ENCODE assay signal across 9 cellular contexts in genomic region chr10:73774637-73775036, GRCh38. TPM values are rescaled to one million over a fixed set of nuclear protein-coding genes. Genes with fewer than 3 reads are reported as not detected.
DNase-seq lines count a peak whose midpoint lies in the region; ATAC-seq, FAIRE-seq and TF ChIP-seq lines count a peak whose summit lies in the region.
"Had no signal": no experiment of that assay in that cellular context is flagged by ENCODE, and none has a peak within 500 bp of the region (broad histone marks: within the 10 kb centered on the region; RNA-seq: fewer than 3 reads in every experiment).

No MANE protein-coding gene starts in this region.

- H2AFZ ChIP-seq in HepG2 (ENCODE audit: low read length): no peak overlapping the region

- CTCF ChIA-PET in activated CD4-positive, alpha-beta memory T cell treated with anti-CD3 and anti-CD28 coated beads for 36 hours (lab: Charles Lee): interaction anchor here (1.7 to 2.3 kb wide), 2 partner anchors 11 to 105 kb away, joined by 6 read pairs; partner anchors contain the start of gene ZSWIM8
- CTCF ChIA-PET in HepG2 (lab: Yijun Ruan, JAX; ENCODE audit: low intra/inter-chr PET ratio, low total read pairs): no interaction called here

- DNase-seq in AG10803 (ENCODE audit: low read depth) (peak; percentile 32), GM20000 (ENCODE audit: low spot score) (peak; percentile 40), HepG2 (ENCODE audit: low spot score) (peak; percentile 18), gastrocnemius medialis (no peak), NCI-H446 treated with DMSO at 0.1 percent for 48 hours (lab: John Stamatoyannopoulos, UW) (no peak)
- DNase-seq in activated CD4-positive, alpha-beta memory T cell treated with anti-CD3 and anti-CD28 coated beads for 36 hours: no peak

- peak overlapping the region; percentile 95 for H3K4me2 ChIP-seq in HepG2 (ENCODE audit: low read depth, low read length)

- H3K4me1 ChIP-seq in HepG2 (ENCODE audit: insufficient read depth, low read length) (peaks cover 25% of the 10 kb centered on the region), gastrocnemius medialis (peaks cover 29 to 33% of the 10 kb centered on the region in 2 donors)

- H3K36me3 ChIP-seq in HepG2 (replicated peaks in 1 of 2; ENCODE audit: control insufficient read depth in 1 of 2, insufficient read depth in 2 of 2, low read length in 2 of 2) (peaks cover 10 to 29% of the 10 kb centered on the region in 2 experiments), gastrocnemius medialis (peaks cover 0 to 42% of the 10 kb centered on the region in 2 donors)

- intact Hi-C loops in activated CD4-positive, alpha-beta memory T cell treated with anti-CD3 and anti-CD28 coated beads for 36 hours (cut with micrococcal nuclease): loop anchor here (10.0 kb wide), 1 partner anchor 150 kb away; no protein-coding TSS in a partner anchor
- intact Hi-C loops in HepG2 (cut with micrococcal nuclease; ENCODE audit: unreplicated experiment) (loop anchor here (5.0 kb wide), 1 partner anchor 103 kb away; no protein-coding TSS in a partner anchor), gastrocnemius medialis (cut with DNase I; ENCODE audit: low total_unique reads) (no loop called here)

- TF ChIP-seq EP300 in HepG2 (IDR thresholded peaks at IDR 0.05; ENCODE audit: low read depth in 2 of 2, low read length in 2 of 2) (no peak), HepG2 (CRISPR knock-in tag; IDR thresholded peaks at IDR 0.05; ENCODE audit: borderline replicate concordance) (no peak)

- H3K9ac ChIP-seq in HepG2 (ENCODE audit: insufficient read depth, low read depth, low read length): peak overlapping the region; percentile 80

- no peaks in the 10 kb centered on the region for H3K9me3 ChIP-seq in HepG2 (ENCODE audit: low read length)
- no peaks in the 10 kb centered on the region for H3K9me3 ChIP-seq in gastrocnemius medialis

- POLR2A ChIA-PET in activated CD4-positive, alpha-beta memory T cell treated with anti-CD3 and anti-CD28 coated beads for 36 hours (lab: Charles Lee): interaction anchor here (4.2 kb wide), 1 partner anchor 30 kb away, joined by 44 read pairs; the partner anchor contains the start of gene SEC24C
- POLR2A ChIA-PET in HepG2 (lab: Yijun Ruan, JAX): no interaction called here

- peak; percentile 33 for TF ChIP-seq CTCF in AG10803 (conservative IDR thresholded peaks at IDR 0.05; ENCODE audit: low read length)
- no peak for TF ChIP-seq CTCF in GM20000 (IDR thresholded peaks at IDR 0.05; ENCODE audit: extremely low read depth, missing control alignments)
- TF ChIP-seq CTCF in HepG2 (CRISPR knock-in tag; IDR thresholded peaks at IDR 0.05): peak; percentile 51
- TF ChIP-seq CTCF in gastrocnemius medialis (IDR thresholded peaks at IDR 0.05 in 4 of 5, conservative IDR thresholded peaks at IDR 0.05 in 1 of 5): no peak

- no peak for FAIRE-seq in HepG2 (lab: Jason Lieb, UNC)
- FAIRE-seq: frontal cortex had no signal

- no peak for TF ChIP-seq RAD21 in HepG2 (CRISPR knock-in tag; IDR thresholded peaks at IDR 0.05)

- in situ Hi-C loops in HepG2 (cut with HindIII; ENCODE audit: extremely low pct_ligation_motif_present, low pct_unique_long_range_greater_than_20kb) (no loop called here), gastrocnemius medialis (cut with MboI; ENCODE audit: low sequenced_read_pairs in 4 of 4) (loop anchor here in 1 of 4 donors (25.0 kb wide), 1 partner anchor 237 kb away; no protein-coding TSS in a partner anchor)

- peaks cover 44% of the 10 kb centered on the region for H3K4me1 Mint-ChIP-seq in activated CD4-positive, alpha-beta memory T cell treated with anti-CD3 and anti-CD28 coated beads for 36 hours (ENCODE audit: low read depth)

- peaks cover 34% of the 10 kb centered on the region for H3K36me3 Mint-ChIP-seq in activated CD4-positive, alpha-beta memory T cell treated with anti-CD3 and anti-CD28 coated beads for 36 hours

- H3K9me3 Mint-ChIP-seq in activated CD4-positive, alpha-beta memory T cell treated with anti-CD3 and anti-CD28 coated beads for 36 hours: no peaks in the 10 kb centered on the region

- peaks cover 7% of the 10 kb centered on the region; the same call in 1 of the 2 replicates for H4K20me1 ChIP-seq in HepG2 (ENCODE audit: insufficient read depth, low read length)

- no peaks in the 10 kb centered on the region for H3K27me3 Mint-ChIP-seq in activated CD4-positive, alpha-beta memory T cell treated with anti-CD3 and anti-CD28 coated beads for 36 hours

- H3K4me3 ChIP-seq in AG10803 (ENCODE audit: low read length) (peak overlapping the region; percentile 88), HepG2 (replicated peaks in 1 of 3; ENCODE audit: insufficient read depth in 1 of 3, low read depth in 2 of 3, low read length in 3 of 3) (peak overlapping the region; percentile 68 to 84 (median 77)), gastrocnemius medialis (peak overlapping the region in 1 of 4 donors; percentile 98)

- H3K4me3 Mint-ChIP-seq in activated CD4-positive, alpha-beta memory T cell treated with anti-CD3 and anti-CD28 coated beads for 36 hours: peak overlapping the region; percentile 95

- BruUV-seq in HepG2 (replicated peaks; lab: Mats Ljungman, UMichigan): no TSS peak

- TF ChIP-seq POLR2A in HepG2 (IDR thresholded peaks at IDR 0.05; ENCODE audit: insufficient read depth in 1 of 2, low read depth in 2 of 2, low read length in 2 of 2): no peak
- no peak for TF ChIP-seq POLR2A in gastrocnemius medialis (IDR thresholded peaks at IDR 0.05)

- H3K27me3 ChIP-seq in HepG2 (ENCODE audit: control insufficient read depth in 1 of 2, insufficient read depth in 2 of 2, low read length in 2 of 2) (no peaks in the 10 kb centered on the region; a peak in 1 of 5 replicates), gastrocnemius medialis (no peaks in the 10 kb centered on the region)

- ATAC-seq in HepG2 (0 out of 3 replicates have a peak, but pooled peaks have one; percentile 5), gastrocnemius medialis (no peak), HG02678 (IDR thresholded peaks at IDR 0.05; ENCODE audit: unreplicated experiment) (no peak), GM21528 (IDR thresholded peaks at IDR 0.05; ENCODE audit: low FRiP score, unreplicated experiment) (no peak)

- 50% methylated on average over 5 of the region's 5 CpGs for WGBS in HepG2 (ENCODE audit: low lambda C conversion rate)

- peaks cover 39% of the 10 kb centered on the region for H3K79me2 ChIP-seq in HepG2 (ENCODE audit: insufficient read depth, low read length)

- no peak overlapping the region for H3K27ac ChIP-seq in HepG2 (ENCODE audit: extremely low read length, insufficient read depth, low read length)
- peak overlapping the region in 2 of 4 donors; percentile 94 to 99 for H3K27ac ChIP-seq in gastrocnemius medialis

- H3K27ac Mint-ChIP-seq in activated CD4-positive, alpha-beta memory T cell treated with anti-CD3 and anti-CD28 coated beads for 36 hours: peak overlapping the region; percentile 4

RNA-seq across cellular contexts. Expression of gene CHCHD1, which starts 7.2 kb away (rescaled TPM):
- 10 to 100 TPM; 35.3 to 37.6 TPM for total RNA-seq in activated CD4-positive, alpha-beta memory T cell treated with anti-CD3 and anti-CD28 coated beads for 36 hours
- total RNA-seq in HepG2 (2016; rRNA removed; fragmentation: Illumina TruSeq; extraction: Trizol) (71.2 and 91.7 TPM in 2 replicates), gastrocnemius medialis (10 to 100 TPM; 25.3 to 41.8 (median 32.7) TPM)
- 16.2 and 16.7 TPM in 2 replicates for total RNA-seq in HepG2 (2016; cell fraction: cytosol; rRNA removed; fragmentation: Illumina TruSeq; extraction: Trizol; ENCODE audit: low read depth)
- total RNA-seq in HepG2 (2016; cell fraction: insoluble cytoplasmic fraction; rRNA removed; fragmentation: Illumina TruSeq; extraction: Trizol): 69.8 and 94.8 TPM in 2 replicates
- total RNA-seq in HepG2 (2016; cell fraction: membrane; rRNA removed; fragmentation: Illumina TruSeq; extraction: Trizol): 32.5 and 34.2 TPM in 2 replicates
- total RNA-seq in HepG2 (2016; cell fraction: nucleus; rRNA removed; fragmentation: Illumina TruSeq; extraction: Trizol): 30.4 and 32.6 TPM in 2 replicates
- polyA plus RNA-seq in HepG2 (2011; rRNA removed): 30.6 and 36.9 TPM in 2 replicates
- polyA plus RNA-seq in HepG2 (2011; cell fraction: cytosol; rRNA removed): 35.1 and 36.6 TPM in 2 replicates
- 8.8 and 9.9 TPM in 2 replicates for polyA plus RNA-seq in HepG2 (2011; cell fraction: nucleus; rRNA removed)
- 40.1 and 41.3 TPM in 2 replicates for polyA plus RNA-seq in HepG2 (2012)
- 16.6 and 17.9 TPM in 2 replicates for polyA plus RNA-seq in HepG2 (2016; cell fraction: cytosol; fragmentation: Illumina TruSeq; extraction: Trizol; ENCODE audit: low read depth)
- polyA plus RNA-seq in HepG2 (2016; cell fraction: insoluble cytoplasmic fraction; fragmentation: Illumina TruSeq; extraction: Trizol; ENCODE audit: low read depth): 90.2 and 95.1 TPM in 2 replicates
- 27.2 and 27.4 TPM in 2 replicates for polyA plus RNA-seq in HepG2 (2016; cell fraction: membrane; fragmentation: Illumina TruSeq; extraction: Trizol; ENCODE audit: low read depth)
- 45.9 and 52.1 TPM in 2 replicates for polyA plus RNA-seq in HepG2 (2016; cell fraction: nucleus; fragmentation: Illumina TruSeq; extraction: Trizol; ENCODE audit: insufficient read depth, low read depth)
- 5.0 and 8.3 TPM in 2 replicates for polyA minus RNA-seq in HepG2 (2011; rRNA and poly(A)+ RNA removed; ENCODE audit: low replicate concordance)
- polyA minus RNA-seq in HepG2 (2011; cell fraction: cytosol; rRNA and poly(A)+ RNA removed): 5.5 TPM in 2 replicates
- 7.7 and 9.1 TPM in 2 replicates for polyA minus RNA-seq in HepG2 (2011; cell fraction: nucleus; rRNA and poly(A)+ RNA removed)

RNA-seq across cellular contexts. Expression of gene ZSWIM8, which starts 10.8 kb away (rescaled TPM):
- total RNA-seq in activated CD4-positive, alpha-beta memory T cell treated with anti-CD3 and anti-CD28 coated beads for 36 hours: 10 to 100 TPM; 45.1 to 46.2 TPM
- total RNA-seq in HepG2 (2016; rRNA removed; fragmentation: Illumina TruSeq; extraction: Trizol) (21.0 and 39.9 TPM in 2 replicates), gastrocnemius medialis (10 to 100 TPM; 52.6 to 81.4 (median 78.9) TPM)
- 5.7 and 8.2 TPM in 2 replicates for total RNA-seq in HepG2 (2016; cell fraction: cytosol; rRNA removed; fragmentation: Illumina TruSeq; extraction: Trizol; ENCODE audit: low read depth)
- 13.7 and 36.6 TPM in 2 replicates for total RNA-seq in HepG2 (2016; cell fraction: insoluble cytoplasmic fraction; rRNA removed; fragmentation: Illumina TruSeq; extraction: Trizol)
- 9.3 and 11.2 TPM in 2 replicates for total RNA-seq in HepG2 (2016; cell fraction: membrane; rRNA removed; fragmentation: Illumina TruSeq; extraction: Trizol)
- total RNA-seq in HepG2 (2016; cell fraction: nucleus; rRNA removed; fragmentation: Illumina TruSeq; extraction: Trizol): 35.4 and 47.5 TPM in 2 replicates
- 98.2 and 142 TPM in 2 replicates for polyA plus RNA-seq in HepG2 (2011; rRNA removed)
- 41.1 and 57.3 TPM in 2 replicates for polyA plus RNA-seq in HepG2 (2011; cell fraction: cytosol; rRNA removed)
- polyA plus RNA-seq in HepG2 (2011; cell fraction: nucleus; rRNA removed): 505 and 598 TPM in 2 replicates
- 43.3 and 58.7 TPM in 2 replicates for polyA plus RNA-seq in HepG2 (2012)
- polyA plus RNA-seq in HepG2 (2016; cell fraction: cytosol; fragmentation: Illumina TruSeq; extraction: Trizol; ENCODE audit: low read depth): 3.7 and 6.8 TPM in 2 replicates
- polyA plus RNA-seq in HepG2 (2016; cell fraction: insoluble cytoplasmic fraction; fragmentation: Illumina TruSeq; extraction: Trizol; ENCODE audit: low read depth): 21.2 and 30.3 TPM in 2 replicates
- polyA plus RNA-seq in HepG2 (2016; cell fraction: membrane; fragmentation: Illumina TruSeq; extraction: Trizol; ENCODE audit: low read depth): 6.6 and 11.5 TPM in 2 replicates
- 118 and 128 TPM in 2 replicates for polyA plus RNA-seq in HepG2 (2016; cell fraction: nucleus; fragmentation: Illumina TruSeq; extraction: Trizol; ENCODE audit: insufficient read depth, low read depth)
- polyA minus RNA-seq in HepG2 (2011; rRNA and poly(A)+ RNA removed; ENCODE audit: low replicate concordance): 83.5 and 181 TPM in 2 replicates
- polyA minus RNA-seq in HepG2 (2011; cell fraction: cytosol; rRNA and poly(A)+ RNA removed): 31.5 and 36.5 TPM in 2 replicates
- 64.2 and 73.5 TPM in 2 replicates for polyA minus RNA-seq in HepG2 (2011; cell fraction: nucleus; rRNA and poly(A)+ RNA removed)

RNA-seq across cellular contexts. Expression of gene SEC24C, which starts 30.5 kb away (rescaled TPM):
- 10 to 100 TPM; 88.3 to 90.7 TPM for total RNA-seq in activated CD4-positive, alpha-beta memory T cell treated with anti-CD3 and anti-CD28 coated beads for 36 hours
- total RNA-seq in HepG2 (2016; rRNA removed; fragmentation: Illumina TruSeq; extraction: Trizol): 63.1 and 66.5 TPM in 2 replicates
- total RNA-seq in HepG2 (2016; cell fraction: cytosol; rRNA removed; fragmentation: Illumina TruSeq; extraction: Trizol; ENCODE audit: low read depth): 5.7 and 6.6 TPM in 2 replicates
- total RNA-seq in HepG2 (2016; cell fraction: insoluble cytoplasmic fraction; rRNA removed; fragmentation: Illumina TruSeq; extraction: Trizol): 57.3 and 62.0 TPM in 2 replicates
- 19.5 and 20.7 TPM in 2 replicates for total RNA-seq in HepG2 (2016; cell fraction: membrane; rRNA removed; fragmentation: Illumina TruSeq; extraction: Trizol)
- 36.4 and 38.8 TPM in 2 replicates for total RNA-seq in HepG2 (2016; cell fraction: nucleus; rRNA removed; fragmentation: Illumina TruSeq; extraction: Trizol)
- 66.4 and 74.3 TPM in 2 replicates for polyA plus RNA-seq in HepG2 (2011; rRNA removed)
- 40.0 and 44.0 TPM in 2 replicates for polyA plus RNA-seq in HepG2 (2011; cell fraction: cytosol; rRNA removed)
- polyA plus RNA-seq in HepG2 (2011; cell fraction: nucleus; rRNA removed): 134 and 139 TPM in 2 replicates
- 42.2 and 45.9 TPM in 2 replicates for polyA plus RNA-seq in HepG2 (2012)
- polyA plus RNA-seq in HepG2 (2016; cell fraction: cytosol; fragmentation: Illumina TruSeq; extraction: Trizol; ENCODE audit: low read depth): 3.5 and 3.8 TPM in 2 replicates
- polyA plus RNA-seq in HepG2 (2016; cell fraction: insoluble cytoplasmic fraction; fragmentation: Illumina TruSeq; extraction: Trizol; ENCODE audit: low read depth): 45.3 and 53.1 TPM in 2 replicates
- polyA plus RNA-seq in HepG2 (2016; cell fraction: membrane; fragmentation: Illumina TruSeq; extraction: Trizol; ENCODE audit: low read depth): 8.7 and 10.2 TPM in 2 replicates
- 60.4 and 69.2 TPM in 2 replicates for polyA plus RNA-seq in HepG2 (2016; cell fraction: nucleus; fragmentation: Illumina TruSeq; extraction: Trizol; ENCODE audit: insufficient read depth, low read depth)
- polyA minus RNA-seq in HepG2 (2011; rRNA and poly(A)+ RNA removed; ENCODE audit: low replicate concordance): 140 and 157 TPM in 2 replicates
- polyA minus RNA-seq in HepG2 (2011; cell fraction: cytosol; rRNA and poly(A)+ RNA removed): 50.5 and 52.3 TPM in 2 replicates
- 40.4 and 42.8 TPM in 2 replicates for polyA minus RNA-seq in HepG2 (2011; cell fraction: nucleus; rRNA and poly(A)+ RNA removed)
- total RNA-seq in gastrocnemius medialis: 10 to 100 TPM; 43.6 to 90.5 (median 69.6) TPM

RNA-seq across cellular contexts. Expression of gene NDST2, which starts 36.8 kb away (rescaled TPM):
- 10 to 100 TPM; 57.5 to 62.1 TPM for total RNA-seq in activated CD4-positive, alpha-beta memory T cell treated with anti-CD3 and anti-CD28 coated beads for 36 hours
- 5.6 and 10.7 TPM in 2 replicates for total RNA-seq in HepG2 (2016; rRNA removed; fragmentation: Illumina TruSeq; extraction: Trizol)
- total RNA-seq in HepG2 (2016; cell fraction: cytosol; rRNA removed; fragmentation: Illumina TruSeq; extraction: Trizol; ENCODE audit: low read depth): 16.0 and 17.7 TPM in 2 replicates
- total RNA-seq in HepG2 (2016; cell fraction: insoluble cytoplasmic fraction; rRNA removed; fragmentation: Illumina TruSeq; extraction: Trizol): 5.8 and 12.0 TPM in 2 replicates
- total RNA-seq in HepG2 (2016; cell fraction: membrane; rRNA removed; fragmentation: Illumina TruSeq; extraction: Trizol): 14.8 and 15.7 TPM in 2 replicates
- total RNA-seq in HepG2 (2016; cell fraction: nucleus; rRNA removed; fragmentation: Illumina TruSeq; extraction: Trizol): 12.9 and 13.7 TPM in 2 replicates
- polyA plus RNA-seq in HepG2 (2011; rRNA removed): 25.5 and 30.1 TPM in 2 replicates
- 15.0 and 15.4 TPM in 2 replicates for polyA plus RNA-seq in HepG2 (2011; cell fraction: cytosol; rRNA removed)
- polyA plus RNA-seq in HepG2 (2011; cell fraction: nucleus; rRNA removed): 56.8 and 69.5 TPM in 2 replicates
- 12.6 and 13.9 TPM in 2 replicates for polyA plus RNA-seq in HepG2 (2012)
- polyA plus RNA-seq in HepG2 (2016; cell fraction: cytosol; fragmentation: Illumina TruSeq; extraction: Trizol; ENCODE audit: low read depth): 16.0 and 16.1 TPM in 2 replicates
- polyA plus RNA-seq in HepG2 (2016; cell fraction: insoluble cytoplasmic fraction; fragmentation: Illumina TruSeq; extraction: Trizol; ENCODE audit: low read depth): 6.2 and 6.4 TPM in 2 replicates
- 9.1 and 12.0 TPM in 2 replicates for polyA plus RNA-seq in HepG2 (2016; cell fraction: membrane; fragmentation: Illumina TruSeq; extraction: Trizol; ENCODE audit: low read depth)
- polyA plus RNA-seq in HepG2 (2016; cell fraction: nucleus; fragmentation: Illumina TruSeq; extraction: Trizol; ENCODE audit: insufficient read depth, low read depth): 24.6 and 30.8 TPM in 2 replicates
- 20.2 and 41.2 TPM in 2 replicates for polyA minus RNA-seq in HepG2 (2011; rRNA and poly(A)+ RNA removed; ENCODE audit: low replicate concordance)
- polyA minus RNA-seq in HepG2 (2011; cell fraction: cytosol; rRNA and poly(A)+ RNA removed): 10.4 and 10.5 TPM in 2 replicates
- polyA minus RNA-seq in HepG2 (2011; cell fraction: nucleus; rRNA and poly(A)+ RNA removed): 55.5 and 70.7 TPM in 2 replicates
- 10 to 100 TPM in 1 of 4 donors, 1 to 10 TPM in 3; 7.8 to 21.7 (median 9.2) TPM for total RNA-seq in gastrocnemius medialis

Comparison
In these comparisons a context has a peak if more than half of its experiments do, and no peak if none do; other contexts are left out.
1. DNase-seq: peak in AG10803 (single experiment), GM20000 (single experiment) and HepG2 (single experiment); none in activated CD4-positive, alpha-beta memory T cell treated with anti-CD3 and anti-CD28 coated beads for 36 hours (single experiment), gastrocnemius medialis (0 of 2) and NCI-H446 treated with DMSO at 0.1 percent for 48 hours (single experiment).
2. CTCF ChIP-seq: peak in AG10803 (single experiment) and HepG2 (single experiment); none in GM20000 (single experiment) and gastrocnemius medialis (0 of 5).